In the genomic region with DNA sequence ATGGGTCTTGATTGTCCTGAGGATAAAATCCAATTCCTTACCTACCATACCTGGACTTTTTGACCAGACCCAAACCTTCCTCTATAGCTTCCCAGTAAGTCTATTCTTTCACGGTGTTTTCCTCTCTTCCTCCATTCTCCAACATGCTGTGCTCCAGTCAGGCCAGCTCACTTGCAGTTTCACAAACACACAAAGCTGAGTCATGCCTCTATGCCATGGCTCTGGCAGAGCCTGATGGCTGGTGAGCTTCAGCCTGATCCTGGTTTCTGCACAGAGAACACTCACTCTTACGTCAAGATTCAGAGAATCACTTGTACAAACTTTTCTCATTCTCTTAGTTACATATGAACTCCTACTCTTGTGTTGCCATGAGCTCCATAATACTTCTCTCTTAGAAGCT, we compare ENCODE assay signal across 16 cellular contexts. TPM values are rescaled to one million over a fixed set of nuclear protein-coding genes. Genes with fewer than 3 reads are reported as not detected.
DNase-seq lines count a peak whose midpoint lies in the region; ATAC-seq and TF ChIP-seq lines count a peak whose summit lies in the region.
"Had no signal": no experiment of that assay in that cellular context is flagged by ENCODE, and none has a peak within 500 bp of the region (broad histone marks: within the 10 kb centered on the region; RNA-seq: fewer than 3 reads in every experiment).

No MANE protein-coding gene starts in this region.

- BruUV-seq in PC-3 (replicated peaks; lab: Mats Ljungman, UMichigan), result no TSS peak

- no peaks in the 10 kb centered on the region for H3F3A ChIP-seq in PC-3 (ENCODE audit: low read length, unreplicated experiment)

- TF ChIP-seq CTCF in PC-3 (conservative IDR thresholded peaks at IDR 0.05; ENCODE audit: low read depth, low read length) (no peak), fibroblast of pulmonary artery (IDR thresholded peaks at IDR 0.05; ENCODE audit: low read length, missing control alignments) (no peak)

- H3K9me2 ChIP-seq in PC-3 (replicated peaks; ENCODE audit: low read length), result no peaks in the 10 kb centered on the region

- H2AFZ ChIP-seq in PC-3 (ENCODE audit: low read length), result peak overlapping the region; percentile 68

- H3K79me2 ChIP-seq in PC-3 (ENCODE audit: low read length), result no peaks in the 10 kb centered on the region

- H3K9ac ChIP-seq in PC-3 (ENCODE audit: low read length), result no peak overlapping the region

- no peaks in the 10 kb centered on the region for H4K20me1 ChIP-seq in PC-3 (ENCODE audit: low read length)

- POLR2A ChIA-PET in PC-3 (lab: Charles Lee; ENCODE audit: unreplicated experiment), result no interaction called here

- H3K4me2 ChIP-seq in PC-3 (ENCODE audit: low read length), result no peak overlapping the region
- H3K4me2 ChIP-seq: smooth muscle cell had no signal

- H3K4me3 ChIP-seq in PC-3 (ENCODE audit: low read length) (no peak overlapping the region), fibroblast of pulmonary artery (replicated peaks; ENCODE audit: low read depth, low read length) (no peak overlapping the region)
- H3K4me3 ChIP-seq: lower lobe of right lung, SJSA1, smooth muscle cell had no signal

- peak; percentile 6 for DNase-seq in NOMO-1 treated with DMSO at 0.1 percent for 48 hours (lab: John Stamatoyannopoulos, UW; ENCODE audit: unreplicated experiment)
- no peak for DNase-seq in NOMO-1 treated with dmso at 0.1 percent for 144 hours (lab: John Stamatoyannopoulos, UW; ENCODE audit: unreplicated experiment)
- DNase-seq in PC-3, result peak; percentile 54
- peak; percentile 36 for DNase-seq in fibroblast of pulmonary artery (ENCODE audit: low read depth)
- DNase-seq in stromal cell of bone marrow (ENCODE audit: low read depth), result peak; percentile 31
- DNase-seq in activated CD4-positive, alpha-beta T cell treated with anti-CD3 and anti-CD28 coated beads, Interleukin-2, amount 50 U/mL, for 48 hours, result no peak
- DNase-seq in cerebellum (ENCODE audit: low spot score), result no peak
- DNase-seq: HFFc6, lower lobe of right lung, NCI-H1436 treated with DMSO at 0.1 percent for 48 hours had no signal

- no peak overlapping the region for H3K27ac ChIP-seq in PC-3 (ENCODE audit: low read length)
- H3K27ac ChIP-seq: 22Rv1, lower lobe of right lung, SJSA1 had no signal

- peaks cover 8% of the 10 kb centered on the region; the same call in 1 of the 2 replicates for H3K27me3 ChIP-seq in PC-3 (ENCODE audit: low read length)

- CTCF ChIA-PET in PC-3 (lab: Charles Lee), result interaction anchor here (0.6 kb wide), 1 partner anchor 34 kb away, joined by 3 read pairs; no protein-coding TSS in a partner anchor

- ATAC-seq in PC-3, result peak; percentile 77
- no peak for ATAC-seq in HG02798 (IDR thresholded peaks at IDR 0.05; ENCODE audit: poor library complexity, unreplicated experiment)
- ATAC-seq: lower lobe of right lung had no signal

- no peaks in the 10 kb centered on the region for H3K9me3 ChIP-seq in PC-3 (ENCODE audit: low read length)
- H3K9me3 ChIP-seq: lower lobe of right lung, SJSA1 had no signal

- no peaks in the 10 kb centered on the region for H3K36me3 ChIP-seq in PC-3 (ENCODE audit: low read depth, low read length)
- H3K36me3 ChIP-seq: lower lobe of right lung, SJSA1 had no signal

- intact Hi-C loops in PC-3 (cut with micrococcal nuclease), result no loop called here

- no peaks in the 10 kb centered on the region for H3K4me1 ChIP-seq in PC-3 (ENCODE audit: insufficient read depth, low read length)
- H3K4me1 ChIP-seq: lower lobe of right lung, SJSA1 had no signal

RNA-seq across cellular contexts. Expression of gene PAX5, which starts 27.7 kb away (rescaled TPM):
- total RNA-seq in PC-3 (2014; rRNA removed) (0.52 TPM in 1 of 2 replicates, not detected in the other), cerebellum (0.64 TPM)
- total RNA-seq: chondrocyte, endothelial cell of umbilical vein, HFFc6, SJSA1 had no signal

RNA-seq across cellular contexts. Expression of gene ZCCHC7, which starts 58.6 kb away (rescaled TPM):
- total RNA-seq in PC-3 (2014; rRNA removed) (6.5 and 9.1 TPM in 2 replicates), cerebellum (23.0 TPM)

Comparison
In these comparisons a context has a peak if more than half of its experiments do, and no peak if none do; other contexts are left out.
1. DNase-seq: peak in NOMO-1 treated with DMSO at 0.1 percent for 48 hours (single experiment), PC-3 (single experiment), fibroblast of pulmonary artery (single experiment) and stromal cell of bone marrow (single experiment); none in NOMO-1 treated with dmso at 0.1 percent for 144 hours (single experiment), activated CD4-positive, alpha-beta T cell treated with anti-CD3 and anti-CD28 coated beads, Interleukin-2, amount 50 U/mL, for 48 hours (0 of 2) and cerebellum (single experiment).